Comparison of ENCODE assay signal across 8 cellular contexts in genomic region chr1:149927056-149927534, GRCh38. TPM values are rescaled to one million over a fixed set of nuclear protein-coding genes. Genes with fewer than 3 reads are reported as not detected.
DNase-seq lines count a peak whose midpoint lies in the region; ATAC-seq and TF ChIP-seq lines count a peak whose summit lies in the region.

No MANE protein-coding gene starts in this region.

- peak overlapping the region; percentile 94 for H3K27ac Mint-ChIP-seq in activated CD8-positive, alpha-beta memory T cell treated with anti-CD3 and anti-CD28 coated beads, Interleukin-2, amount 10 ng/mL, durations not matched to agents 7 days and 5 days
- peak overlapping the region; percentile 92 to 98 for H3K27ac Mint-ChIP-seq in activated naive CD4-positive, alpha-beta T cell treated with anti-CD3 and anti-CD28 coated beads, Interleukin-2, amount 50 U/mL, for 72 hours

- H3K36me3 Mint-ChIP-seq in activated CD8-positive, alpha-beta memory T cell treated with anti-CD3 and anti-CD28 coated beads, Interleukin-2, amount 10 ng/mL, durations not matched to agents 7 days and 5 days, result peaks cover 43% of the 10 kb centered on the region
- peaks cover 35 to 51% of the 10 kb centered on the region in 2 donors for H3K36me3 Mint-ChIP-seq in activated naive CD4-positive, alpha-beta T cell treated with anti-CD3 and anti-CD28 coated beads, Interleukin-2, amount 50 U/mL, for 72 hours

- H3K4me3 ChIP-seq in kidney epithelial cell (ENCODE audit: low read depth, low read length) (peak overlapping the region; percentile 88), thoracic aorta (peak overlapping the region; percentile 92)

- peak; percentile 1 for ATAC-seq in activated CD8-positive, alpha-beta memory T cell treated with anti-CD3 and anti-CD28 coated beads, Interleukin-2, amount 10 ng/mL, durations not matched to agents 7 days and 5 days
- ATAC-seq in activated naive CD4-positive, alpha-beta T cell treated with anti-CD3 and anti-CD28 coated beads, Interleukin-2, amount 50 U/mL, for 72 hours, result no peak
- ATAC-seq in thoracic aorta (ENCODE audit: insufficient number of reproducible peaks, low FRiP score, low read depth), result no peak
- no peak for ATAC-seq in GM18870 (IDR thresholded peaks at IDR 0.05; ENCODE audit: unreplicated experiment)

- TF ChIP-seq CTCF in kidney epithelial cell (IDR thresholded peaks at IDR 0.05; ENCODE audit: insufficient read depth, low read length, poor library complexity, severe bottlenecking), result no peak
- TF ChIP-seq CTCF in thoracic aorta (IDR thresholded peaks at IDR 0.05), result no peak

- DNase-seq in activated CD8-positive, alpha-beta memory T cell treated with anti-CD3 and anti-CD28 coated beads, Interleukin-2, amount 10 ng/mL, durations not matched to agents 7 days and 5 days, result no peak
- no peak for DNase-seq in activated CD8-positive, alpha-beta memory T cell treated with anti-CD3 and anti-CD28 coated beads for 24 hours
- no peak for DNase-seq in activated naive CD4-positive, alpha-beta T cell treated with anti-CD3 and anti-CD28 coated beads, Interleukin-2, amount 50 U/mL, for 72 hours (ENCODE audit: low spot score in 2 of 2)
- DNase-seq in kidney epithelial cell (ENCODE audit: low read depth), result no peak
- DNase-seq in thoracic aorta (ENCODE audit: low spot score), result no peak
- DNase-seq in activated gamma-delta T cell (lab: John Stamatoyannopoulos, UW), result no peak
- no peak for DNase-seq in NCI-H524 (lab: John Stamatoyannopoulos, UW)

- H3K9me3 Mint-ChIP-seq in activated CD8-positive, alpha-beta memory T cell treated with anti-CD3 and anti-CD28 coated beads, Interleukin-2, amount 10 ng/mL, durations not matched to agents 7 days and 5 days (ENCODE audit: low read depth), result no peaks in the 10 kb centered on the region
- no peaks in the 10 kb centered on the region for H3K9me3 Mint-ChIP-seq in activated naive CD4-positive, alpha-beta T cell treated with anti-CD3 and anti-CD28 coated beads, Interleukin-2, amount 50 U/mL, for 72 hours

- H3K4me1 Mint-ChIP-seq in activated CD8-positive, alpha-beta memory T cell treated with anti-CD3 and anti-CD28 coated beads, Interleukin-2, amount 10 ng/mL, durations not matched to agents 7 days and 5 days, result peaks cover 61% of the 10 kb centered on the region

- CTCF ChIA-PET in activated CD8-positive, alpha-beta memory T cell treated with anti-CD3 and anti-CD28 coated beads, Interleukin-2, amount 10 ng/mL, durations not matched to agents 7 days and 5 days (lab: Charles Lee), result no interaction called here

- H3K27me3 ChIP-seq in kidney epithelial cell (ENCODE audit: control insufficient read depth, insufficient read depth, low read length) (no peaks in the 10 kb centered on the region), thoracic aorta (replicated peaks; ENCODE audit: insufficient read depth) (no peaks in the 10 kb centered on the region)

- peaks cover 17 to 39% of the 10 kb centered on the region in 2 donors for H3K4me1 ChIP-seq in thoracic aorta (ENCODE audit: control insufficient read depth in 1 of 2, low read depth in 2 of 2)

- H3K27ac ChIP-seq in thoracic aorta, result peak overlapping the region; percentile 82 to 86

- H3K27me3 Mint-ChIP-seq in activated CD8-positive, alpha-beta memory T cell treated with anti-CD3 and anti-CD28 coated beads, Interleukin-2, amount 10 ng/mL, durations not matched to agents 7 days and 5 days, result no peaks in the 10 kb centered on the region

- H3K9me3 ChIP-seq in thoracic aorta, result no peaks in the 10 kb centered on the region

- peak overlapping the region; percentile 100 for H3K4me3 Mint-ChIP-seq in activated CD8-positive, alpha-beta memory T cell treated with anti-CD3 and anti-CD28 coated beads, Interleukin-2, amount 10 ng/mL, durations not matched to agents 7 days and 5 days

- H3K36me3 ChIP-seq in kidney epithelial cell (ENCODE audit: control insufficient read depth, insufficient read depth, low read length) (no peaks in the 10 kb centered on the region), thoracic aorta (peaks cover 64% of the 10 kb centered on the region)

RNA-seq across cellular contexts. Expression of gene SF3B4, which starts 0.5 kb away (rescaled TPM):
- 100 to 1,000 TPM in 1 of 2 experiments, 10 to 100 TPM in 1; 79.4 to 109 TPM for total RNA-seq in activated CD8-positive, alpha-beta memory T cell treated with anti-CD3 and anti-CD28 coated beads, Interleukin-2, amount 10 ng/mL, durations not matched to agents 7 days and 5 days
- total RNA-seq in activated naive CD4-positive, alpha-beta T cell treated with anti-CD3 and anti-CD28 coated beads, Interleukin-2, amount 50 U/mL, for 72 hours, result 10 to 100 TPM; 47.6 to 65.3 TPM
- total RNA-seq in kidney epithelial cell, result 33.1 and 42.2 TPM in 2 replicates
- total RNA-seq in thoracic aorta, result 10 to 100 TPM; 14.5 to 15.4 TPM

RNA-seq across cellular contexts. Expression of gene SV2A, which starts 9.5 kb away (rescaled TPM):
- 10 to 100 TPM; 15.8 to 17.1 TPM for total RNA-seq in activated CD8-positive, alpha-beta memory T cell treated with anti-CD3 and anti-CD28 coated beads, Interleukin-2, amount 10 ng/mL, durations not matched to agents 7 days and 5 days
- 10 to 100 TPM; 10.9 to 14.6 TPM for total RNA-seq in activated naive CD4-positive, alpha-beta T cell treated with anti-CD3 and anti-CD28 coated beads, Interleukin-2, amount 50 U/mL, for 72 hours
- total RNA-seq in kidney epithelial cell, result 13.2 and 14.1 TPM in 2 replicates
- 10 to 100 TPM; 22.7 to 24.3 TPM for total RNA-seq in thoracic aorta

RNA-seq across cellular contexts. Expression of gene MTMR11, which starts 9.6 kb away (rescaled TPM):
- total RNA-seq in activated CD8-positive, alpha-beta memory T cell treated with anti-CD3 and anti-CD28 coated beads, Interleukin-2, amount 10 ng/mL, durations not matched to agents 7 days and 5 days, result 1 to 10 TPM; 2.0 to 2.9 TPM
- total RNA-seq in activated naive CD4-positive, alpha-beta T cell treated with anti-CD3 and anti-CD28 coated beads, Interleukin-2, amount 50 U/mL, for 72 hours, result 1 to 10 TPM; 2.3 to 4.5 TPM
- 14.1 and 27.9 TPM in 2 replicates for total RNA-seq in kidney epithelial cell
- total RNA-seq in thoracic aorta, result 10 to 100 TPM; 50.8 to 53.7 TPM

RNA-seq across cellular contexts. Expression of gene BOLA1, which starts 27.7 kb away (rescaled TPM):
- 10 to 100 TPM; 24.4 to 28.6 TPM for total RNA-seq in activated CD8-positive, alpha-beta memory T cell treated with anti-CD3 and anti-CD28 coated beads, Interleukin-2, amount 10 ng/mL, durations not matched to agents 7 days and 5 days
- total RNA-seq in activated naive CD4-positive, alpha-beta T cell treated with anti-CD3 and anti-CD28 coated beads, Interleukin-2, amount 50 U/mL, for 72 hours, result 10 to 100 TPM; 19.4 to 28.7 TPM
- total RNA-seq in kidney epithelial cell, result 17.7 and 27.9 TPM in 2 replicates
- total RNA-seq in thoracic aorta, result 10 to 100 TPM; 25.7 to 46.0 TPM
